ENCODE assay signal across 16 cellular contexts in genomic region chr7:47149208-47149864, GRCh38.
A peak's percentile ranks its signal among the peaks of the same experiment; 100 is the strongest.
DNase-seq lines count a peak whose midpoint lies in the region; ATAC-seq and TF ChIP-seq lines count a peak whose summit lies in the region.
"Had no signal": no experiment of that assay in that cellular context is flagged by ENCODE, and none has a peak within 500 bp of the region (broad histone marks: within the 10 kb centered on the region; RNA-seq: fewer than 3 reads in every experiment).

No MANE protein-coding gene starts in this region.

- intact Hi-C loops in Caco-2 (cut with micrococcal nuclease; ENCODE audit: unreplicated experiment) = no loop called here

- peaks cover 14% of the 10 kb centered on the region for H3K27me3 Mint-ChIP-seq in Caco-2 (ENCODE audit: insufficient read depth, unreplicated experiment)

- no peaks in the 10 kb centered on the region for H3K36me3 Mint-ChIP-seq in Caco-2 (ENCODE audit: insufficient read depth, unreplicated experiment)

- no peak overlapping the region for H3K4me3 ChIP-seq in ACC112 (ENCODE audit: low read depth, low read length)
- no peak overlapping the region for H3K4me3 ChIP-seq in Caco-2 (ENCODE audit: low read depth, low read length)
- H3K4me3 ChIP-seq: heart right ventricle, pancreas had no signal

- BruUV-seq in Caco-2 (replicated peaks; lab: Mats Ljungman, UMichigan) = no TSS peak

- no peak overlapping the region for H3K27ac Mint-ChIP-seq in Caco-2 (ENCODE audit: unreplicated experiment)

- no peak for TF ChIP-seq CTCF in Caco-2 (IDR thresholded peaks at IDR 0.05; ENCODE audit: insufficient read depth in 1 of 2, low read depth in 1 of 2, low read length in 1 of 2, severe bottlenecking in 1 of 2, unreplicated experiment in 1 of 2)
- TF ChIP-seq CTCF in GM20000 (IDR thresholded peaks at IDR 0.05; ENCODE audit: extremely low read depth, missing control alignments) = no peak

- peak overlapping the region; percentile 56 for H2AFZ ChIP-seq in ACC112 (ENCODE audit: low read length, unreplicated experiment)

- peak; percentile 84 for ATAC-seq in GM19328 (IDR thresholded peaks at IDR 0.05; ENCODE audit: unreplicated experiment)
- peak; percentile 83 for ATAC-seq in HG02885 (IDR thresholded peaks at IDR 0.05; ENCODE audit: poor library complexity, unreplicated experiment)
- ATAC-seq: heart right ventricle had no signal

- H3K27me3 ChIP-seq in ACC112 (ENCODE audit: insufficient read depth, low read length) = no peaks in the 10 kb centered on the region
- no peaks in the 10 kb centered on the region; the same call in 1 of the 2 replicates for H3K27me3 ChIP-seq in Caco-2 (replicated peaks; ENCODE audit: control insufficient read depth, insufficient read depth, low read length)
- H3K27me3 ChIP-seq: heart right ventricle, pancreas had no signal

- no peaks in the 10 kb centered on the region for H3K4me1 Mint-ChIP-seq in Caco-2 (ENCODE audit: low read depth, unreplicated experiment)

- H3K79me2 ChIP-seq in ACC112 (ENCODE audit: control insufficient read depth, insufficient read depth, low read length, unreplicated experiment) = no peaks in the 10 kb centered on the region

- DNase-seq in NOMO-1 (lab: John Stamatoyannopoulos, UW; ENCODE audit: unreplicated experiment in 2 of 2) (peak; percentile 65 to 85), Caco-2 (no peak), DMS53 treated with DMSO at 0.1 percent for 48 hours (lab: John Stamatoyannopoulos, UW; ENCODE audit: unreplicated experiment) (no peak), SHP77 treated with DMSO at 0.1 percent for 48 hours (lab: John Stamatoyannopoulos, UW) (no peak), GM20000 (ENCODE audit: low spot score) (no peak)
- DNase-seq: anterior cingulate cortex; effector memory CD4-positive, alpha-beta T cell; heart right ventricle; Kasumi-1; pancreas; Right ventricle myocardium superior; stimulated activated CD4-positive, alpha-beta T cell treated with anti-CD3 and anti-CD28 coated beads, Interleukin-4, amount 100 ng/mL, for 1 hour had no signal

- H3K4me1 ChIP-seq in ACC112 (ENCODE audit: control insufficient read depth, insufficient read depth, low read length, unreplicated experiment) (peaks cover 33% of the 10 kb centered on the region), Caco-2 (no peaks in the 10 kb centered on the region)

- H3K4me3 Mint-ChIP-seq in Caco-2 (ENCODE audit: unreplicated experiment) = no peak overlapping the region

- H3K36me3 ChIP-seq in ACC112 (ENCODE audit: insufficient read depth, low read length) (no peaks in the 10 kb centered on the region), Caco-2 (ENCODE audit: control insufficient read depth, insufficient read depth, low read length) (no peaks in the 10 kb centered on the region)
- H3K36me3 ChIP-seq: heart right ventricle, pancreas had no signal

- POLR2A ChIA-PET in Caco-2 (lab: Charles Lee) = no interaction called here

- H3K27ac ChIP-seq in ACC112 (ENCODE audit: low read depth, low read length) = peak overlapping the region; percentile 13; the same call in 1 of the 2 replicates
- H3K27ac ChIP-seq: heart right ventricle, VCaP had no signal

- H3K9me3 ChIP-seq in Caco-2 = no peaks in the 10 kb centered on the region
- H3K9me3 ChIP-seq: heart right ventricle, pancreas had no signal

- H3K9me3 Mint-ChIP-seq in Caco-2 (ENCODE audit: unreplicated experiment) = no peaks in the 10 kb centered on the region

- CTCF ChIA-PET in Caco-2 (lab: Charles Lee) = no interaction called here

Comparison
In these comparisons a context has a peak if more than half of its experiments do, and no peak if none do; other contexts are left out.
1. DNase-seq: peak in NOMO-1 (2 of 2); none in Caco-2 (0 of 2), DMS53 treated with DMSO at 0.1 percent for 48 hours (single experiment), SHP77 treated with DMSO at 0.1 percent for 48 hours (single experiment) and GM20000 (single experiment).